Comparison of ENCODE assay signal across 17 cellular contexts in genomic region chr20:52457826-52458225, GRCh38.
"Had no signal": no experiment of that assay in that cellular context is flagged by ENCODE, and none has a peak within 500 bp of the region (broad histone marks: within the 10 kb centered on the region; RNA-seq: fewer than 3 reads in every experiment).

No MANE protein-coding gene starts in this region.

- H3K27ac Mint-ChIP-seq: activated naive CD4-positive, alpha-beta T cell treated with anti-CD3 and anti-CD28 coated beads, Interleukin-2, amount 10 ng/mL, durations not matched to agents 7 days and 5 days; activated T-helper 2 cell treated with anti-CD3 and anti-CD28 coated beads, Interferon-gamma antibody, Interleukin-2, Interleukin-4, amounts not matched to agents 10 μg/mL and 5 μg/mL and 100 μg/mL, durations not matched to agents 14 hours and 24 hours and 36 hours; brain; endodermal cell; naive B cell; stimulated activated naive CD8-positive, alpha-beta T cell treated with anti-CD3 and anti-CD28 coated beads, Interleukin-15, amount 100 ng/mL, for 72 hours had no signal

- H3K4me3 Mint-ChIP-seq: activated naive CD4-positive, alpha-beta T cell treated with anti-CD3 and anti-CD28 coated beads, Interleukin-2, amount 10 ng/mL, durations not matched to agents 7 days and 5 days; brain; endodermal cell; naive B cell; stimulated activated naive CD8-positive, alpha-beta T cell treated with anti-CD3 and anti-CD28 coated beads, Interleukin-15, amount 100 ng/mL, for 72 hours had no signal

- H3K36me3 ChIP-seq: adrenal gland, esophagus squamous epithelium, gastrocnemius medialis, heart right ventricle, lower lobe of right lung, pancreas, thoracic aorta had no signal

- H3K9me3 ChIP-seq: adrenal gland, esophagus squamous epithelium, gastrocnemius medialis, lower lobe of right lung, pancreas, thoracic aorta had no signal

- H3K4me1 ChIP-seq: adrenal gland, esophagus squamous epithelium, gastrocnemius medialis, heart right ventricle, lower lobe of right lung, pancreas had no signal

- ATAC-seq: gastrocnemius medialis; heart right ventricle; lower lobe of right lung; pancreas; stimulated activated naive CD8-positive, alpha-beta T cell treated with anti-CD3 and anti-CD28 coated beads, Interleukin-15, amount 100 ng/mL, for 72 hours had no signal

- H3K9me3 Mint-ChIP-seq: activated T-helper 2 cell treated with anti-CD3 and anti-CD28 coated beads, Interferon-gamma antibody, Interleukin-2, Interleukin-4, amounts not matched to agents 10 μg/mL and 5 μg/mL and 100 μg/mL, durations not matched to agents 14 hours and 24 hours and 36 hours had no signal

- H3K27me3 Mint-ChIP-seq: activated naive CD4-positive, alpha-beta T cell treated with anti-CD3 and anti-CD28 coated beads, Interleukin-2, amount 10 ng/mL, durations not matched to agents 7 days and 5 days; stimulated activated naive CD8-positive, alpha-beta T cell treated with anti-CD3 and anti-CD28 coated beads, Interleukin-15, amount 100 ng/mL, for 72 hours had no signal

- H3K4me1 Mint-ChIP-seq: activated naive CD4-positive, alpha-beta T cell treated with anti-CD3 and anti-CD28 coated beads, Interleukin-2, amount 10 ng/mL, durations not matched to agents 7 days and 5 days; brain; endodermal cell; naive B cell; stimulated activated naive CD8-positive, alpha-beta T cell treated with anti-CD3 and anti-CD28 coated beads, Interleukin-15, amount 100 ng/mL, for 72 hours had no signal

- FAIRE-seq: pancreas had no signal

- H3K27ac ChIP-seq: adrenal gland, esophagus squamous epithelium, gastrocnemius medialis, heart right ventricle, lower lobe of right lung, pancreas, thoracic aorta had no signal

- H3K27me3 ChIP-seq: gastrocnemius medialis had no signal

- H3K4me3 ChIP-seq: adrenal gland, esophagus squamous epithelium, gastrocnemius medialis, heart right ventricle, lower lobe of right lung, pancreas, thoracic aorta had no signal

- H3K36me3 Mint-ChIP-seq: activated naive CD4-positive, alpha-beta T cell treated with anti-CD3 and anti-CD28 coated beads, Interleukin-2, amount 10 ng/mL, durations not matched to agents 7 days and 5 days; brain; naive B cell had no signal

- DNase-seq: activated naive CD4-positive, alpha-beta T cell treated with anti-CD3 and anti-CD28 coated beads, Interleukin-2, amount 10 ng/mL, durations not matched to agents 7 days and 5 days; adrenal gland; cerebellar nuclear complex; dermis blood vessel endothelial cell; endodermal cell; esophagus squamous epithelium; gastrocnemius medialis; heart right ventricle; lower lobe of right lung; midbrain; naive B cell; pancreas; stimulated activated CD4-positive, alpha-beta T cell treated with anti-CD3 and anti-CD28 coated beads, Interleukin-4, amount 100 ng/mL, for 4 hours; stimulated activated naive CD8-positive, alpha-beta T cell treated with anti-CD3 and anti-CD28 coated beads, Interleukin-15, amount 100 ng/mL, for 72 hours had no signal
